13 cellular contexts compared by ENCODE assay signal in genomic region chr7:131909151-131909768, GRCh38.
DNase-seq lines count a peak whose midpoint lies in the region; ATAC-seq, FAIRE-seq and TF ChIP-seq lines count a peak whose summit lies in the region.
"Had no signal": no experiment of that assay in that cellular context is flagged by ENCODE, and none has a peak within 500 bp of the region (broad histone marks: within the 10 kb centered on the region; RNA-seq: fewer than 3 reads in every experiment).

No MANE protein-coding gene starts in this region.

- peaks cover 24% of the 10 kb centered on the region for H3K9me3 Mint-ChIP-seq in astrocyte (ENCODE audit: unreplicated experiment)
- peaks cover 0 to 27% (median 14%) of the 10 kb centered on the region in 9 donors for H3K9me3 Mint-ChIP-seq in naive thymus-derived CD8-positive, alpha-beta T cell

- H3K27ac ChIP-seq in GM23248 (no peak overlapping the region), astrocyte (ENCODE audit: low read depth, low read length) (no peak overlapping the region), hepatocyte (peak overlapping the region; percentile 37), psoas muscle (no peak overlapping the region), PC-9 (no peak overlapping the region)
- H3K27ac ChIP-seq: BLaER1 had no signal

- no peaks in the 10 kb centered on the region for H3F3A ChIP-seq in GM23248 (ENCODE audit: insufficient read depth)
- H3F3A ChIP-seq in PC-9 (ENCODE audit: insufficient read depth, low read depth), result no peaks in the 10 kb centered on the region

- intact Hi-C loops in psoas muscle (cut with DNase I), result no loop called here
- intact Hi-C loops in PC-9 (cut with micrococcal nuclease; ENCODE audit: unreplicated experiment), result no loop called here

- H3K27me3 ChIP-seq in GM23248 (replicated peaks; ENCODE audit: insufficient read depth) (peaks cover 71% of the 10 kb centered on the region), astrocyte (ENCODE audit: insufficient read depth, low read length) (peaks cover 7% of the 10 kb centered on the region), hepatocyte (peaks cover 63% of the 10 kb centered on the region), psoas muscle (ENCODE audit: insufficient read depth in 3 of 3, low read length in 2 of 3) (peaks cover 3 to 47% (median 13%) of the 10 kb centered on the region in 3 donors), PC-9 (ENCODE audit: insufficient read depth, low read depth) (peaks cover 65% of the 10 kb centered on the region)
- H3K27me3 ChIP-seq: BLaER1 had no signal

- POLR2A ChIA-PET in PC-9 (lab: Charles Lee; ENCODE audit: unreplicated experiment), result no interaction called here
- POLR2A ChIA-PET in naive thymus-derived CD8-positive, alpha-beta T cell (lab: Charles Lee), result no interaction called here

- BruUV-seq in PC-9 (replicated peaks; lab: Mats Ljungman, UMichigan), result no TSS peak

- H3K9me2 ChIP-seq in GM23248 (ENCODE audit: insufficient read depth), result no peaks in the 10 kb centered on the region
- no peaks in the 10 kb centered on the region for H3K9me2 ChIP-seq in hepatocyte (replicated peaks; ENCODE audit: insufficient read depth)
- H3K9me2 ChIP-seq in PC-9 (ENCODE audit: insufficient read depth), result no peaks in the 10 kb centered on the region

- no peak overlapping the region for H3K27ac Mint-ChIP-seq in astrocyte (ENCODE audit: unreplicated experiment)
- H3K27ac Mint-ChIP-seq in naive thymus-derived CD8-positive, alpha-beta T cell, result no peak overlapping the region
- H3K27ac Mint-ChIP-seq: activated CD4-positive, alpha-beta T cell treated with anti-CD3 and anti-CD28 coated beads, Interleukin-2, amount 10 ng/mL, durations not matched to agents 7 days and 5 days had no signal

- H3K79me2 ChIP-seq in GM23248 (ENCODE audit: insufficient read depth), result no peaks in the 10 kb centered on the region
- H3K79me2 ChIP-seq in astrocyte (ENCODE audit: insufficient read depth, low read length), result no peaks in the 10 kb centered on the region
- no peaks in the 10 kb centered on the region for H3K79me2 ChIP-seq in hepatocyte
- H3K79me2 ChIP-seq in PC-9 (ENCODE audit: low read depth), result no peaks in the 10 kb centered on the region

- H3K27me3 Mint-ChIP-seq in astrocyte (ENCODE audit: low read depth, unreplicated experiment), result peaks cover 84% of the 10 kb centered on the region
- H3K27me3 Mint-ChIP-seq in naive thymus-derived CD8-positive, alpha-beta T cell, result peaks cover 38 to 85% (median 52%) of the 10 kb centered on the region in 5 donors

- H3K4me1 ChIP-seq in GM23248 (ENCODE audit: insufficient read depth) (no peaks in the 10 kb centered on the region), astrocyte (ENCODE audit: insufficient read depth, low read length) (no peaks in the 10 kb centered on the region), hepatocyte (ENCODE audit: insufficient read depth) (no peaks in the 10 kb centered on the region), psoas muscle (no peaks in the 10 kb centered on the region), PC-9 (replicated peaks; ENCODE audit: insufficient read depth) (no peaks in the 10 kb centered on the region)
- H3K4me1 ChIP-seq: BLaER1 had no signal

- no peak for FAIRE-seq in astrocyte (lab: Jason Lieb, UNC)
- FAIRE-seq: G401.6 had no signal

- H3K36me3 ChIP-seq in GM23248 (ENCODE audit: low read depth) (no peaks in the 10 kb centered on the region), astrocyte (ENCODE audit: insufficient read depth, low read length) (no peaks in the 10 kb centered on the region), hepatocyte (replicated peaks; ENCODE audit: insufficient read depth, low read depth) (no peaks in the 10 kb centered on the region), psoas muscle (ENCODE audit: insufficient read depth in 1 of 2, low read depth in 1 of 2) (no peaks in the 10 kb centered on the region), PC-9 (ENCODE audit: low read depth) (no peaks in the 10 kb centered on the region)
- H3K36me3 ChIP-seq: BLaER1 had no signal

- H3K4me3 Mint-ChIP-seq in astrocyte (ENCODE audit: unreplicated experiment), result peak overlapping the region; percentile 65
- H3K4me3 Mint-ChIP-seq in naive thymus-derived CD8-positive, alpha-beta T cell, result peak overlapping the region in 1 of 10 donors; percentile 15
- H3K4me3 Mint-ChIP-seq: activated CD4-positive, alpha-beta T cell treated with anti-CD3 and anti-CD28 coated beads, Interleukin-2, amount 10 ng/mL, durations not matched to agents 7 days and 5 days had no signal

- DNase-seq in GM23248 (peak; percentile 12), astrocyte (ENCODE audit: low read depth) (no peak), hepatocyte (ENCODE audit: low spot score) (peak; percentile 40), psoas muscle (no peak), PC-9 (no peak), GM20000 (ENCODE audit: low spot score) (no peak)
- no peak for DNase-seq in naive thymus-derived CD8-positive, alpha-beta T cell
- DNase-seq: activated CD4-positive, alpha-beta T cell treated with anti-CD3 and anti-CD28 coated beads, Interleukin-2, amount 10 ng/mL, durations not matched to agents 7 days and 5 days; activated effector memory CD4-positive, alpha-beta T cell treated with anti-CD3 and anti-CD28 coated beads, Interleukin-2, amount 50 U/mL, for 16 hours; mammary epithelial cell had no signal

- H3K9me3 ChIP-seq in GM23248 (ENCODE audit: low read depth) (no peaks in the 10 kb centered on the region), astrocyte (ENCODE audit: insufficient read depth, low read depth, low read length) (no peaks in the 10 kb centered on the region), hepatocyte (ENCODE audit: low read depth) (no peaks in the 10 kb centered on the region), psoas muscle (no peaks in the 10 kb centered on the region), PC-9 (ENCODE audit: insufficient read depth, low read depth) (no peaks in the 10 kb centered on the region)

- no peaks in the 10 kb centered on the region for H4K20me1 ChIP-seq in GM23248 (ENCODE audit: insufficient read depth)
- no peaks in the 10 kb centered on the region for H4K20me1 ChIP-seq in astrocyte (ENCODE audit: insufficient read depth, low read length)
- H4K20me1 ChIP-seq in hepatocyte (ENCODE audit: insufficient read depth, poor library complexity, severe bottlenecking), result no peaks in the 10 kb centered on the region
- H4K20me1 ChIP-seq in PC-9 (ENCODE audit: insufficient read depth), result no peaks in the 10 kb centered on the region
- H4K20me1 ChIP-seq: BLaER1 had no signal

- no peaks in the 10 kb centered on the region for H3K4me1 Mint-ChIP-seq in astrocyte (ENCODE audit: low read depth, unreplicated experiment)
- H3K4me1 Mint-ChIP-seq in naive thymus-derived CD8-positive, alpha-beta T cell, result no peaks in the 10 kb centered on the region
- H3K4me1 Mint-ChIP-seq: activated CD4-positive, alpha-beta T cell treated with anti-CD3 and anti-CD28 coated beads, Interleukin-2, amount 10 ng/mL, durations not matched to agents 7 days and 5 days had no signal

- H3K4me3 ChIP-seq in GM23248 (0 out of 2 replicates have a peak overlapping the region, but pooled peaks have one; percentile 37), astrocyte (ENCODE audit: insufficient read depth, low read depth, low read length) (peak overlapping the region; percentile 23), hepatocyte (peak overlapping the region; percentile 27), psoas muscle (peak overlapping the region; percentile 42), PC-9 (no peak overlapping the region)
- H3K4me3 ChIP-seq: BLaER1 had no signal

- TF ChIP-seq CTCF in astrocyte (IDR thresholded peaks at IDR 0.05; ENCODE audit: insufficient read depth, low read depth, low read length), result no peak
- no peak for TF ChIP-seq CTCF in hepatocyte (IDR thresholded peaks at IDR 0.05; ENCODE audit: poor library complexity)
- no peak for TF ChIP-seq CTCF in psoas muscle (IDR thresholded peaks at IDR 0.05)
- TF ChIP-seq CTCF in PC-9 (conservative IDR thresholded peaks at IDR 0.05), result no peak
- TF ChIP-seq CTCF in GM20000 (IDR thresholded peaks at IDR 0.05; ENCODE audit: extremely low read depth, missing control alignments), result no peak

- in situ Hi-C loops in GM23248 (cut with MboI), result no loop called here

- H3K36me3 Mint-ChIP-seq in astrocyte (ENCODE audit: low read depth, unreplicated experiment), result peaks cover 1% of the 10 kb centered on the region
- H3K36me3 Mint-ChIP-seq in naive thymus-derived CD8-positive, alpha-beta T cell, result peaks cover 2 to 9% (median 5%) of the 10 kb centered on the region in 3 donors

- H3K9ac ChIP-seq in GM23248 (no peak overlapping the region), astrocyte (ENCODE audit: low read length) (no peak overlapping the region)
- H3K9ac ChIP-seq: BLaER1 had no signal

- H3K4me2 ChIP-seq in GM23248 (ENCODE audit: unreplicated experiment), result no peak overlapping the region
- H3K4me2 ChIP-seq in astrocyte (ENCODE audit: low read length), result peak overlapping the region; percentile 77
- peak overlapping the region; percentile 92 for H3K4me2 ChIP-seq in hepatocyte
- H3K4me2 ChIP-seq in PC-9, result no peak overlapping the region
- H3K4me2 ChIP-seq: BLaER1 had no signal

- CTCF ChIA-PET in PC-9 (lab: Charles Lee), result no interaction called here

- ATAC-seq in psoas muscle (no peak), GM19463 (IDR thresholded peaks at IDR 0.05; ENCODE audit: unreplicated experiment) (no peak)
- ATAC-seq in naive thymus-derived CD8-positive, alpha-beta T cell, result no peak

- WGBS in GM23248 (ENCODE audit: low coverage in 1 of 2, low lambda C conversion rate in 2 of 2, missing lambda C conversion rate in 2 of 2), 2 experiments, result 9 to 10% methylated on average over 50 to 64 of the region's 68 CpGs
- 8% methylated on average over 64 of the region's 68 CpGs for WGBS in hepatocyte (ENCODE audit: low lambda C conversion rate, missing lambda C conversion rate)
- WGBS in psoas muscle, 3 donors, result 4 to 15% (median 11%) methylated on average over 48 to 68 of the region's 68 CpGs

- no peak overlapping the region for H2AFZ ChIP-seq in GM23248
- H2AFZ ChIP-seq in astrocyte (ENCODE audit: low read depth, low read length), result peak overlapping the region; percentile 56
- no peak overlapping the region for H2AFZ ChIP-seq in hepatocyte
- H2AFZ ChIP-seq in PC-9, result no peak overlapping the region

Comparison
In these comparisons a context has a peak if more than half of its experiments do, and no peak if none do; other contexts are left out.
1. DNase-seq: peak in GM23248 (single experiment) and hepatocyte (single experiment); none in astrocyte (single experiment), psoas muscle (0 of 2), PC-9 (0 of 2), naive thymus-derived CD8-positive, alpha-beta T cell (0 of 10) and GM20000 (single experiment).
2. H3K4me2 ChIP-seq: peak in astrocyte (single experiment) and hepatocyte (single experiment); none in GM23248 (single experiment) and PC-9 (single experiment).